Comparison of ENCODE assay signal across 24 cellular contexts in the genomic region with DNA sequence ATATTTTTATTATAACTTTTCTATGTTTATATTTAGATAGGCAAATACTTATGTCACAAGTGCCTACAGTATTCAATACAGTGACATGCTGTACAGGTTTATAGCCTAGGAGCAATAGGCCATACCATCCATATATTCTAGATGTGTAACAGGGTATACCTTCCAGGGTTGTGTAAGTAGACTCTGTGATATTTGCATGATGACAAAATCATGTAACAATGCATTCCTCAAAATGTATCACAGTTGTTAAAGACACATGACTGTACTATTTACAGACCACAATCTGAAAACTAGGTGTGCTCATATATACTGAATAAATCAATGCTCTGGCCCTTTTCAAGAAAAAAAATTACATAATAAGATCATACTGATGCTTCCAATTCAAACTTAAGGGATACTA.
"Had no signal": no experiment of that assay in that cellular context is flagged by ENCODE, and none has a peak within 500 bp of the region (broad histone marks: within the 10 kb centered on the region; RNA-seq: fewer than 3 reads in every experiment).

No MANE protein-coding gene starts in this region.

- H3K9me3 ChIP-seq: ascending aorta, esophagus squamous epithelium, right lobe of liver, thoracic aorta, vagina had no signal

- ATAC-seq: left colon, right lobe of liver had no signal

- H3K4me1 ChIP-seq: ascending aorta, esophagus squamous epithelium, right lobe of liver, vagina had no signal

- H3K27me3 ChIP-seq: ascending aorta, brain microvascular endothelial cell, esophagus squamous epithelium, right lobe of liver, vagina had no signal

- FAIRE-seq: endothelial cell of umbilical vein, frontal cortex had no signal

- H3K36me3 ChIP-seq: ascending aorta, brain microvascular endothelial cell, esophagus squamous epithelium, right lobe of liver, thoracic aorta, vagina had no signal

- H3K27ac ChIP-seq: ascending aorta, brain microvascular endothelial cell, esophagus squamous epithelium, right lobe of liver, skin epidermis, thoracic aorta, vagina had no signal

- H3K4me3 ChIP-seq: ascending aorta, esophagus squamous epithelium, right lobe of liver, skin epidermis, thoracic aorta, vagina had no signal

- DNase-seq: activated CD4-positive, alpha-beta memory T cell treated with anti-CD3 and anti-CD28 coated beads for 36 hours; activated CD4-positive, alpha-beta T cell treated with anti-CD3 and anti-CD28 coated beads, Interleukin-2, amount 10 ng/mL, durations not matched to agents 24 days and 14 days; activated CD4-positive, CD25-positive, alpha-beta regulatory T cell treated with anti-CD3 and anti-CD28 coated beads, Interleukin-2, amount 50 U/mL, for 72 hours; activated CD8-positive, alpha-beta memory T cell treated with anti-CD3 and anti-CD28 coated beads, Interleukin-2, amount 50 U/mL, for 4 hours; activated effector memory CD4-positive, alpha-beta T cell treated with anti-CD3 and anti-CD28 coated beads, Interleukin-2, amount 50 U/mL, for 16 hours; activated naive CD4-positive, alpha-beta T cell treated with anti-CD3 and anti-CD28 coated beads for 36 hours; activated naive CD8-positive, alpha-beta T cell treated with anti-CD3 and anti-CD28 coated beads for 36 hours; activated T-cell treated with anti-CD3 and anti-CD28 coated beads, Interleukin-2, amount 50 U/mL, for 1 hour; brain microvascular endothelial cell; caudate nucleus; esophagus squamous epithelium; islet precursor cell; left colon; mammary epithelial cell; right lobe of liver; stimulated activated CD4-positive, alpha-beta T cell treated with anti-CD3 and anti-CD28 coated beads, Interleukin-12 subunit alpha, Interleukin-12 subunit beta, amount 100 ng/mL, for 4 hours; stimulated activated CD4-positive, alpha-beta T cell treated with anti-CD3 and anti-CD28 coated beads, Interleukin-4, amount 100 ng/mL, for 1 hour; T-helper 2 cell had no signal
